ENCODE assay signal across 19 cellular contexts in the genomic region with DNA sequence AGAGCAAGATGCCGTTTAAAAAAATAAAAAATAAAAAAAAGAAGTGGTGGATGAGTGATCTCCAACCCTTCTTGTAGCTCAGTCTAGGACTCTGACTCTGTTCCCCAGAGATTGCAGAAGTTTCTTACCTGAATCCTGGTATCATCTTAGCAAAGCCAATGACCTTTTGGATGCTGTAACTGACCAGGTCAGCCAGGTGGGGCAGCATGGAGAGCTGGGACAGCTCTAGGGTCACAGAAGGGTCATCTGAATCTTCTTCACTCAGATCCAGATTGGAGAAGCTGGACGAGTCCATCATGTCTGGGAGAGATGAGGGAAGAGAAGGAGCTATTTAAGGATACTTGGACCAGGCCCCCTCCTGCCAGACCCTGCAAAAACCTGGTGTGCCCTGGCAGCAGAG. TPM values are rescaled to one million over a fixed set of nuclear protein-coding genes. Genes with fewer than 3 reads are reported as not detected.
A peak's percentile ranks its signal among the peaks of the same experiment; 100 is the strongest.
DNase-seq lines count a peak whose midpoint lies in the region; ATAC-seq, FAIRE-seq and TF ChIP-seq lines count a peak whose summit lies in the region.
"Had no signal": no experiment of that assay in that cellular context is flagged by ENCODE, and none has a peak within 500 bp of the region (broad histone marks: within the 10 kb centered on the region; RNA-seq: fewer than 3 reads in every experiment).

No MANE protein-coding gene starts in this region.

- TF ChIP-seq RAD21 in A549 (conservative IDR thresholded peaks at IDR 0.05 in 1 of 2, IDR thresholded peaks at IDR 0.05 in 1 of 2) = no peak

- H3K4me1 ChIP-seq in A549 = peaks cover 7% of the 10 kb centered on the region; the same call in 2 of the 3 replicates
- H3K4me1 ChIP-seq in heart left ventricle = peaks cover 0 to 5% (median 0%) of the 10 kb centered on the region in 12 donors
- H3K4me1 ChIP-seq: HAP-1 had no signal

- intact Hi-C loops in heart left ventricle (cut with DNase I) = no loop called here

- TF ChIP-seq CTCF in A549 (IDR thresholded peaks at IDR 0.05) (no peak), WERI-Rb-1 (IDR thresholded peaks at IDR 0.05; ENCODE audit: low read depth, low read length) (peak; percentile 14; the same call in 1 of the 2 replicates), heart left ventricle (IDR thresholded peaks at IDR 0.05) (no peak)

- H3K4me3 ChIP-seq in A549 (no peak overlapping the region), H7 (ENCODE audit: insufficient read depth, low read depth, low read length) (no peak overlapping the region), WERI-Rb-1 (ENCODE audit: low read depth, low read length) (no peak overlapping the region), heart left ventricle (no peak overlapping the region)
- H3K4me3 ChIP-seq: HAP-1, Peyer's patch had no signal

- CTCF ChIA-PET in A549 (lab: Yijun Ruan, JAX) = interaction anchor here (0.6 to 2.7 kb wide), 9 partner anchors 14 to 763 kb away, joined by 3 to 16 read pairs (median 3); no protein-coding TSS in a partner anchor

- DNase-seq in A549 (ENCODE audit: low read depth in 1 of 2, low spot score in 1 of 2) (no peak), H7 (peak; percentile 59), WERI-Rb-1 (no peak), mesenteric fat pad (ENCODE audit: low spot score) (peak; percentile 41), heart left ventricle (no peak), cerebellar cortex (ENCODE audit: low spot score) (no peak)
- DNase-seq: ACHN; CD4-positive, CD25-positive, alpha-beta regulatory T cell; DMS79 treated with DMSO at 0.1 percent for 48 hours; GDM1; KBM-7; NCI-H1930; NCI-H2171 treated with DMSO at 0.1 percent for 48 hours; NCI-H510A; Peyer's patch; SHP77 had no signal

- no peaks in the 10 kb centered on the region for H3K36me3 ChIP-seq in H7 (replicated peaks; ENCODE audit: control insufficient read depth, insufficient read depth, low read length)
- H3K36me3 ChIP-seq in WERI-Rb-1 = no peaks in the 10 kb centered on the region
- peaks cover 0 to 20% (median 0%) of the 10 kb centered on the region in 9 donors for H3K36me3 ChIP-seq in heart left ventricle
- H3K36me3 ChIP-seq: HAP-1 had no signal

- no peaks in the 10 kb centered on the region; the same call in 1 of the 2 replicates for H3K27me3 ChIP-seq in H7 (ENCODE audit: control insufficient read depth, insufficient read depth, low read length)
- H3K27me3 ChIP-seq in WERI-Rb-1 (ENCODE audit: insufficient read depth, low read depth, severe bottlenecking) = no peaks in the 10 kb centered on the region
- H3K27me3 ChIP-seq in heart left ventricle = no peaks in the 10 kb centered on the region
- H3K27me3 ChIP-seq: Peyer's patch had no signal

- POLR2A ChIA-PET in A549 (lab: Yijun Ruan, JAX) = no interaction called here

- no peak for FAIRE-seq in A549 (lab: Jason Lieb, UNC)

- no peak overlapping the region for H3K27ac ChIP-seq in A549
- H3K27ac ChIP-seq in WERI-Rb-1 = no peak overlapping the region
- H3K27ac ChIP-seq in heart left ventricle = no peak overlapping the region
- H3K27ac ChIP-seq: Peyer's patch had no signal

- TF ChIP-seq EP300 in A549 (IDR thresholded peaks at IDR 0.05) = no peak

- WGBS in A549 (ENCODE audit: missing lambda C conversion rate) = 56% methylated on average over 2 of the region's 2 CpGs
- WGBS in heart left ventricle, 4 donors = 70 to 79% (median 75%) methylated on average over 2 of the region's 2 CpGs

- ATAC-seq in A549 (peak; percentile 34 to 38; a peak in 2 of 6 replicates), heart left ventricle (no peak), GM21526 (IDR thresholded peaks at IDR 0.05; ENCODE audit: low FRiP score, unreplicated experiment) (no peak)
- ATAC-seq: SK-N-SH treated with all-trans-retinoic acid at 6 μM for 48 hours had no signal

- TF ChIP-seq POLR2A in A549 (IDR thresholded peaks at IDR 0.05; ENCODE audit: low read length) (no peak), heart left ventricle (IDR thresholded peaks at IDR 0.05) (no peak)

- no peak overlapping the region for H3K4me2 ChIP-seq in A549

- H3K9me3 ChIP-seq in A549 (no peaks in the 10 kb centered on the region), WERI-Rb-1 (ENCODE audit: severe bottlenecking) (no peaks in the 10 kb centered on the region), heart left ventricle (no peaks in the 10 kb centered on the region)
- H3K9me3 ChIP-seq: HAP-1, Peyer's patch had no signal

TF ChIP-seq in A549, 52 proteins besides CTCF, POLR2A, EP300 and RAD21:
- TF ChIP-seq MAZ (IDR thresholded peaks at IDR 0.05; ENCODE audit: borderline replicate concordance, low read depth, low read length) (no peak), JUNB (IDR thresholded peaks at IDR 0.05) (no peak), EHF (CRISPR knock-in tag; IDR thresholded peaks at IDR 0.05) (no peak), HOXA7 (CRISPR knock-in tag; IDR thresholded peaks at IDR 0.05) (no peak), NPAS2 (CRISPR knock-in tag; IDR thresholded peaks at IDR 0.05; ENCODE audit: borderline replicate concordance) (no peak), CEBPB (IDR thresholded peaks at IDR 0.05) (no peak), NR3C1 (IDR thresholded peaks at IDR 0.05) (no peak), POLR2AphosphoS2 (conservative IDR thresholded peaks at IDR 0.05; ENCODE audit: low read length) (no peak), MAFK (IDR thresholded peaks at IDR 0.05; ENCODE audit: partially characterized antibody) (no peak), SMC3 (IDR thresholded peaks at IDR 0.05) (no peak), ZNF302 (CRISPR knock-in tag; IDR thresholded peaks at IDR 0.05) (no peak)
- TF ChIP-seq, protein P1, sequence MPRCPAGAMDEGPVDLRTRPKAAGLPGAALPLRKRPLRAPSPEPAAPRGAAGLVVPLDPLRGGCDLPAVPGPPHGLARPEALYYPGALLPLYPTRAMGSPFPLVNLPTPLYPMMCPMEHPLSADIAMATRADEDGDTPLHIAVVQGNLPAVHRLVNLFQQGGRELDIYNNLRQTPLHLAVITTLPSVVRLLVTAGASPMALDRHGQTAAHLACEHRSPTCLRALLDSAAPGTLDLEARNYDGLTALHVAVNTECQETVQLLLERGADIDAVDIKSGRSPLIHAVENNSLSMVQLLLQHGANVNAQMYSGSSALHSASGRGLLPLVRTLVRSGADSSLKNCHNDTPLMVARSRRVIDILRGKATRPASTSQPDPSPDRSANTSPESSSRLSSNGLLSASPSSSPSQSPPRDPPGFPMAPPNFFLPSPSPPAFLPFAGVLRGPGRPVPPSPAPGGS (IDR thresholded peaks at IDR 0.05) = no peak
- TF ChIP-seq, protein P2, sequence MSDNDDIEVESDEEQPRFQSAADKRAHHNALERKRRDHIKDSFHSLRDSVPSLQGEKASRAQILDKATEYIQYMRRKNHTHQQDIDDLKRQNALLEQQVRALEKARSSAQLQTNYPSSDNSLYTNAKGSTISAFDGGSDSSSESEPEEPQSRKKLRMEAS (IDR thresholded peaks at IDR 0.05) = no peak

RNA-seq across cellular contexts. Expression of a gene that starts 35.8 kb away (rescaled TPM):
- polyA plus RNA-seq in A549 (2011; rRNA removed) = 17.2 and 20.8 TPM in 2 replicates
- 42.9 and 56.8 TPM in 2 replicates for polyA plus RNA-seq in A549 (2012; cell fraction: cytosol; rRNA removed)
- polyA plus RNA-seq in A549 (2012; cell fraction: nucleus; rRNA removed) = 170 and 171 TPM in 2 replicates
- 34.1 to 38.9 TPM (median 36.0 TPM) in 3 replicates for polyA plus RNA-seq in A549 (2017; fragmentation: RNase III; extraction: RNeasy Plus Mini Kit Qiagen cat#74134 plus additional on column Dnase treatment)
- 20.2 and 26.1 TPM in 2 replicates for polyA minus RNA-seq in A549 (2011; rRNA and poly(A)+ RNA removed)
- 45.2 and 50.7 TPM in 2 replicates for total RNA-seq in H7 (2014; rRNA removed; shearing (Covaris generic))
- total RNA-seq in mesenteric fat pad = 105 TPM
- total RNA-seq in heart left ventricle = 10 to 100 TPM; 27.4 to 63.0 (median 38.6) TPM
- 10 to 100 TPM; 42.2 to 43.9 TPM for polyA plus RNA-seq in heart left ventricle

RNA-seq across cellular contexts. Expression of a gene that starts 49.3 kb away (rescaled TPM):
- 2.1 and 2.2 TPM in 2 replicates for polyA plus RNA-seq in A549 (2011; rRNA removed)
- polyA plus RNA-seq in A549 (2012; cell fraction: cytosol; rRNA removed) = 1.9 and 2.5 TPM in 2 replicates
- 2.3 and 3.3 TPM in 2 replicates for polyA plus RNA-seq in A549 (2012; cell fraction: nucleus; rRNA removed)
- polyA plus RNA-seq in A549 (2017; fragmentation: RNase III; extraction: RNeasy Plus Mini Kit Qiagen cat#74134 plus additional on column Dnase treatment) = 1.9 to 2.0 TPM (median 1.9 TPM) in 3 replicates
- polyA minus RNA-seq in A549 (2011; rRNA and poly(A)+ RNA removed) = 2.6 and 2.8 TPM in 2 replicates
- total RNA-seq in H7 (2014; rRNA removed; shearing (Covaris generic)) = 0.03 TPM in 1 of 2 replicates, not detected in the other
- 9.8 TPM for total RNA-seq in mesenteric fat pad
- 1 to 10 TPM in 3 of 9 donors, under 1 TPM in 6; 0.15 to 4.3 (median 0.63) TPM for total RNA-seq in heart left ventricle
- 1 to 10 TPM in 1 of 2 donors, under 1 TPM in 1; 0.15 to 2.0 TPM for polyA plus RNA-seq in heart left ventricle

Comparison
In these comparisons a context has a peak if more than half of its experiments do, and no peak if none do; other contexts are left out.
1. ATAC-seq: peak in A549 (2 of 2); none in heart left ventricle (0 of 4) and GM21526 (single experiment).
2. DNase-seq: peak in H7 (single experiment) and mesenteric fat pad (single experiment); none in A549 (0 of 2), WERI-Rb-1 (single experiment), heart left ventricle (0 of 5) and cerebellar cortex (single experiment).